In the genomic region with DNA sequence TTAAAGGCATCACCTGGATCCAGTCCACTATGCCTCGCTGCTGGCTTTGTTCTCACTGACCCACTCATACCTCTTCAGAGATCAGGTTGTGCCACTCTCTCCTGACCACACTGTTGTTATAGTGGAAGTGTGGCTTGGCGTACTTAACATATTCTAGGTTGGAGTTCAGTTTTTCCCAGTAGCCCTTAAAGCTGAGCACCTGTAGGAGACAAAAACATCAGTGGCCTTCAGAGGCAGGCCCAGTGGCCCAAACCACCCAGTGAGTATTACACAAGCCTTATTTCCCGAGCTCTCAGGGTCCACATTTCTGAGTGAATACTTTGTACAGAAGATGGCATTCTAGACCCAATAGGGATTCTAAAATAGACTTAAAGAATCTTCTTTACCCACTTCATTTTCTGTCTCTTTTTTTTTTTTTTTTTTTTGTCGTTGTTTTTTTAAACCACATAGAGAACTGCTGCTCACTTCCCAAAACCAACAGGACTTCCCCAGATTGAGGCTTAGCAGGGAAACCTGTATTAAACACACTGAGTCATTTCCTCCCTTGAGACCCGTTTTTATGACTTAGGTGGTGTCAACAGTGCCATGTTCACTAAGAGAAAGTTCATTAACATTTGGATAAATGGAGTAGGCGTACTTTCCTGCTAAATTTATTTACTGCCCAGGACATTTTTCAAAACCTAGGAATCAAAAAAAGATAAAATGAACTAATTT, we compare ENCODE assay signal across 8 cellular contexts.
A peak's percentile ranks its signal among the peaks of the same experiment; 100 is the strongest.
DNase-seq lines count a peak whose midpoint lies in the region; ATAC-seq lines count a peak whose summit lies in the region.

No MANE protein-coding gene starts in this region.

- H3K27ac Mint-ChIP-seq in memory B cell, result peak overlapping the region; percentile 90

- no peaks in the 10 kb centered on the region for H3K9me3 Mint-ChIP-seq in memory B cell

- H3K4me3 Mint-ChIP-seq in memory B cell, result peak overlapping the region; percentile 35

- H3K4me1 Mint-ChIP-seq in memory B cell, result peaks cover 31% of the 10 kb centered on the region

- no peaks in the 10 kb centered on the region for H3K27me3 Mint-ChIP-seq in memory B cell

- peaks cover 20% of the 10 kb centered on the region for H3K36me3 Mint-ChIP-seq in memory B cell

- DNase-seq in stimulated activated CD4-positive, alpha-beta T cell treated with anti-CD3 and anti-CD28 coated beads, Interleukin-4, amount 100 ng/mL, for 24 hours, result peak; percentile 29
- no peak for DNase-seq in stimulated activated CD4-positive, alpha-beta T cell treated with anti-CD3 and anti-CD28 coated beads, Interleukin-4, amount 100 ng/mL, for 1 hour
- DNase-seq in SKM-1 treated with dmso at 0.1 percent for 144 hours (lab: John Stamatoyannopoulos, UW; ENCODE audit: unreplicated experiment) (peak; percentile 85), memory B cell (ENCODE audit: low spot score in 2 of 2) (peak in 1 of 2 donors; percentile 69), cortex of kidney (lab: John Stamatoyannopoulos, UW) (no peak), hypothalamus (lab: John Stamatoyannopoulos, UW) (no peak)
- DNase-seq in stimulated activated naive CD4-positive, alpha-beta T cell treated with Interleukin-2 at 50 U/mL for 16 hours (lab: John Stamatoyannopoulos, UW), result no peak

- ATAC-seq in HG03103 (IDR thresholded peaks at IDR 0.05; ENCODE audit: low read depth, unreplicated experiment), result peak; percentile 43
- peak; percentile 97 for ATAC-seq in memory B cell (ENCODE audit: low read depth)

Comparison
In these comparisons a context has a peak if more than half of its experiments do, and no peak if none do; other contexts are left out.
1. DNase-seq: peak in stimulated activated CD4-positive, alpha-beta T cell treated with anti-CD3 and anti-CD28 coated beads, Interleukin-4, amount 100 ng/mL, for 24 hours (single experiment) and SKM-1 treated with dmso at 0.1 percent for 144 hours (single experiment); none in stimulated activated CD4-positive, alpha-beta T cell treated with anti-CD3 and anti-CD28 coated beads, Interleukin-4, amount 100 ng/mL, for 1 hour (single experiment), stimulated activated naive CD4-positive, alpha-beta T cell treated with Interleukin-2 at 50 U/mL for 16 hours (single experiment), cortex of kidney (single experiment) and hypothalamus (0 of 51).